In the genomic region with DNA sequence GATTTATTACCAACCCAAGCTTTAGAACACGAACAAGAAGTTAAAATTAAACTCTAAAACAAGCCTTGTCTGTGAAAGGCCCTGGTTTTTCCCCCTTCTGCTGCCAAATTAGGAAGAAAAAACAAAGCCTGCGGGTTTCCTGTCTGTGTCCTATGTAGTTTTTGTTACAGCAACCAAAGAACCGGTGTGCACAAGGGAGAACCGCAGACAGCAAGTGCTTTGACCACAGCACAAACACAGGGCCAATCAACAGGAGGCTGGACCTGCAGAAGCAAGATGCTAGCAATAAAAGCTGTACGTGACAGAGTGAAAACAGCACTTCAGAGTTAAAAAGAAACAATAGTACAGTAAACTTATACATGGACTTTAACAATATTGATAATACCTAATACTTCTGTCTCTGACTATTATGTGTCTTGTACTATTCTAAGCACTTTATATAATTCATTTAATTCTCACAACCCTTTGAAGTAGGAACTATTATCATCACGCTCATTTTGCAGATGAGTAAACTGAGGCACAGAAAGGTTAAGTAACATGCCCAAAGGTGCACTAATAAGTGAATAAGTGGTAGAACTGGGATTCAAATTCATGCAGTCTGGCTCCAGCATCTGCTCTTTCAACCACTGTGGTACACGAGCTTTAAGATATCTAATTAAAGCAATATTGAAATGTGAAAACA, we compare ENCODE assay signal across 8 cellular contexts.
A peak's percentile ranks its signal among the peaks of the same experiment; 100 is the strongest.
DNase-seq lines count a peak whose midpoint lies in the region; ATAC-seq and TF ChIP-seq lines count a peak whose summit lies in the region.

No MANE protein-coding gene starts in this region.

- peaks cover 77% of the 10 kb centered on the region for H3K79me2 ChIP-seq in HCT116 (ENCODE audit: insufficient read depth, low read length)

- peaks cover 54 to 63% of the 10 kb centered on the region in 2 experiments for H3K4me1 ChIP-seq in HCT116 (ENCODE audit: control insufficient read depth in 1 of 2, insufficient read depth in 2 of 2, low read length in 2 of 2)

- H3K9me2 ChIP-seq in HCT116 (ENCODE audit: insufficient read depth) = no peaks in the 10 kb centered on the region

- peaks cover 39% of the 10 kb centered on the region for H3K36me3 Mint-ChIP-seq in activated T-helper 1 cell treated with anti-CD3 and anti-CD28 coated beads, Interleukin-12 subunit alpha, Interleukin-12 subunit beta, Interleukin-2, Interleukin-4 antibody, amounts not matched to agents 30 ng/mL and 10 ng/mL and 1 ng/mL, durations not matched to agents 14 hours and 24 hours and 36 hours (ENCODE audit: low read depth)

- DNase-seq in HCT116 (ENCODE audit: low read depth, low spot score) (no peak), MV-4-11 (lab: John Stamatoyannopoulos, UW) (peak; percentile 68), glomerular visceral epithelial cell (ENCODE audit: extremely low spot score) (peak; percentile 85), NCI-H1048 (lab: John Stamatoyannopoulos, UW) (no peak), iPS-NIHi11 (ENCODE audit: low spot score) (no peak)
- peak; percentile 74 for DNase-seq in activated T-helper 1 cell treated with anti-CD3 and anti-CD28 coated beads, Interleukin-12 subunit alpha, Interleukin-12 subunit beta, Interleukin-2, Interleukin-4 antibody, amounts not matched to agents 30 ng/mL and 10 ng/mL and 1 ng/mL, durations not matched to agents 14 hours and 24 hours and 36 hours (ENCODE audit: low spot score)
- DNase-seq in stimulated activated CD4-positive, alpha-beta T cell treated with anti-CD3 and anti-CD28 coated beads, Interleukin-1b, Interleukin-23, amount 100 ng/mL, for 48 hours = peak; percentile 76

- peak overlapping the region; percentile 71 for H3K4me2 ChIP-seq in HCT116 (ENCODE audit: low read length)

- H2AFZ ChIP-seq in HCT116 (ENCODE audit: low read depth, low read length, poor library complexity, severe bottlenecking) = no peak overlapping the region

- no peaks in the 10 kb centered on the region; the same call in 1 of the 2 replicates for H4K20me1 ChIP-seq in HCT116 (ENCODE audit: insufficient read depth)

- no peaks in the 10 kb centered on the region for H3K27me3 ChIP-seq in HCT116 (ENCODE audit: insufficient read depth, low read length)

- H3K9me3 ChIP-seq in HCT116 (ENCODE audit: control insufficient read depth in 1 of 2, insufficient read depth in 1 of 2, low read depth in 1 of 2, low read length in 2 of 2) = no peaks in the 10 kb centered on the region

- H3K4me3 Mint-ChIP-seq in activated T-helper 1 cell treated with anti-CD3 and anti-CD28 coated beads, Interleukin-12 subunit alpha, Interleukin-12 subunit beta, Interleukin-2, Interleukin-4 antibody, amounts not matched to agents 30 ng/mL and 10 ng/mL and 1 ng/mL, durations not matched to agents 14 hours and 24 hours and 36 hours = peak overlapping the region; percentile 75

- no peaks in the 10 kb centered on the region for H3K27me3 Mint-ChIP-seq in activated T-helper 1 cell treated with anti-CD3 and anti-CD28 coated beads, Interleukin-12 subunit alpha, Interleukin-12 subunit beta, Interleukin-2, Interleukin-4 antibody, amounts not matched to agents 30 ng/mL and 10 ng/mL and 1 ng/mL, durations not matched to agents 14 hours and 24 hours and 36 hours (ENCODE audit: insufficient read depth)

- peaks cover 5% of the 10 kb centered on the region for H3K9me3 Mint-ChIP-seq in activated T-helper 1 cell treated with anti-CD3 and anti-CD28 coated beads, Interleukin-12 subunit alpha, Interleukin-12 subunit beta, Interleukin-2, Interleukin-4 antibody, amounts not matched to agents 30 ng/mL and 10 ng/mL and 1 ng/mL, durations not matched to agents 14 hours and 24 hours and 36 hours

- RAD21 ChIA-PET in HCT116 (lab: Charles Lee; ENCODE audit: low non-redundant PET in 1 of 2, low total read pairs in 2 of 2, uncharacterized antibody in 2 of 2, unreplicated experiment in 2 of 2) = interaction anchor here in 1 of 2 experiments (1.2 to 1.5 kb wide), 2 partner anchors 51 to 66 kb away, joined by 3 read pairs; partner anchors contain the start of gene STK17A

- ATAC-seq in GM18499 (IDR thresholded peaks at IDR 0.05; ENCODE audit: insufficient read depth, unreplicated experiment) (peak; percentile 38), HCT116 (no peak)

- POLR2A ChIA-PET in HCT116 (lab: Charles Lee) = interaction anchor here (1.0 kb wide), 1 partner anchor 108 kb away, joined by 3 read pairs; no protein-coding TSS in a partner anchor

- intact Hi-C loops in HCT116 (cut with micrococcal nuclease) = no loop called here
- intact Hi-C loops in activated T-helper 1 cell treated with anti-CD3 and anti-CD28 coated beads, Interleukin-12 subunit alpha, Interleukin-12 subunit beta, Interleukin-2, Interleukin-4 antibody, amounts not matched to agents 30 ng/mL and 10 ng/mL and 1 ng/mL, durations not matched to agents 14 hours and 24 hours and 36 hours (cut with micrococcal nuclease) = loop anchor here (1.0 to 2.0 kb wide), 10 partner anchors 9 to 190 kb away; no protein-coding TSS in a partner anchor

- H3K36me3 ChIP-seq in HCT116 (ENCODE audit: control insufficient read depth in 1 of 2, insufficient read depth in 2 of 2, low read length in 2 of 2) = peaks cover 0 to 21% of the 10 kb centered on the region in 2 experiments; a peak in 1 of 4 replicates

- peak overlapping the region; percentile 49 for H3K9ac ChIP-seq in HCT116 (ENCODE audit: low read length)

- BruUV-seq in HCT116 (replicated peaks; lab: Mats Ljungman, UMichigan) = no TSS peak

- TF ChIP-seq POLR2A in HCT116 (IDR thresholded peaks at IDR 0.05; ENCODE audit: borderline replicate concordance, extremely low read depth, insufficient read depth, insufficient read length) = no peak

- H3K4me1 Mint-ChIP-seq in activated T-helper 1 cell treated with anti-CD3 and anti-CD28 coated beads, Interleukin-12 subunit alpha, Interleukin-12 subunit beta, Interleukin-2, Interleukin-4 antibody, amounts not matched to agents 30 ng/mL and 10 ng/mL and 1 ng/mL, durations not matched to agents 14 hours and 24 hours and 36 hours (ENCODE audit: low read depth) = peaks cover 89% of the 10 kb centered on the region

- peak overlapping the region; percentile 98 for H3K27ac Mint-ChIP-seq in activated T-helper 1 cell treated with anti-CD3 and anti-CD28 coated beads, Interleukin-12 subunit alpha, Interleukin-12 subunit beta, Interleukin-2, Interleukin-4 antibody, amounts not matched to agents 30 ng/mL and 10 ng/mL and 1 ng/mL, durations not matched to agents 14 hours and 24 hours and 36 hours

- peak overlapping the region; percentile 91; the same call in 1 of the 2 replicates for H3K27ac ChIP-seq in HCT116 (ENCODE audit: low read depth, low read length)

- CTCF ChIA-PET in HCT116 (lab: Charles Lee) = interaction anchor here (1.0 to 1.5 kb wide), 3 partner anchors 9 to 66 kb away, joined by 3 to 7 read pairs (median 4); partner anchors contain the start of gene STK17A

- H3K4me3 ChIP-seq in HCT116 (replicated peaks in 1 of 2; ENCODE audit: low read depth in 1 of 2, low read length in 2 of 2) = no peak overlapping the region

- no peak for TF ChIP-seq CTCF in HCT116 (IDR thresholded peaks at IDR 0.05 in 2 of 3, conservative IDR thresholded peaks at IDR 0.05 in 1 of 3; ENCODE audit: borderline replicate concordance in 1 of 3, insufficient read depth in 1 of 3, low read depth in 2 of 3, low read length in 2 of 3)

- no peak for TF ChIP-seq RAD21 in HCT116 (IDR thresholded peaks at IDR 0.05; ENCODE audit: low read depth)

TF ChIP-seq in HCT116, 20 proteins besides CTCF, POLR2A, EP300 and RAD21:
- TF ChIP-seq ATF3 (IDR thresholded peaks at IDR 0.05) (no peak), ZFX (IDR thresholded peaks at IDR 0.05) (no peak), EZH2 (IDR thresholded peaks at IDR 0.05) (no peak), CEBPB (IDR thresholded peaks at IDR 0.05; ENCODE audit: low read depth) (no peak), JUND (IDR thresholded peaks at IDR 0.05) (no peak), SP1 (IDR thresholded peaks at IDR 0.05; ENCODE audit: low read depth) (no peak)

Comparison
In these comparisons a context has a peak if more than half of its experiments do, and no peak if none do; other contexts are left out.
1. DNase-seq: peak in MV-4-11 (single experiment), activated T-helper 1 cell treated with anti-CD3 and anti-CD28 coated beads, Interleukin-12 subunit alpha, Interleukin-12 subunit beta, Interleukin-2, Interleukin-4 antibody, amounts not matched to agents 30 ng/mL and 10 ng/mL and 1 ng/mL, durations not matched to agents 14 hours and 24 hours and 36 hours (single experiment), glomerular visceral epithelial cell (single experiment) and stimulated activated CD4-positive, alpha-beta T cell treated with anti-CD3 and anti-CD28 coated beads, Interleukin-1b, Interleukin-23, amount 100 ng/mL, for 48 hours (single experiment); none in HCT116 (single experiment), NCI-H1048 (single experiment) and iPS-NIHi11 (single experiment).